12 cellular contexts compared by ENCODE assay signal in genomic region chr6:163001341-163001740, GRCh38.
DNase-seq lines count a peak whose midpoint lies in the region; ATAC-seq, FAIRE-seq and TF ChIP-seq lines count a peak whose summit lies in the region.
"Had no signal": no experiment of that assay in that cellular context is flagged by ENCODE, and none has a peak within 500 bp of the region (broad histone marks: within the 10 kb centered on the region; RNA-seq: fewer than 3 reads in every experiment).

No MANE protein-coding gene starts in this region.

- no peak overlapping the region for H3K4me3 ChIP-seq in effector memory CD4-positive, alpha-beta T cell (ENCODE audit: insufficient read depth, low read depth, low read length, poor library complexity, severe bottlenecking)
- H3K4me3 ChIP-seq: pancreas had no signal

- H3K9me3 Mint-ChIP-seq in activated CD8-positive, alpha-beta T cell treated with anti-CD3 and anti-CD28 coated beads for 36 hours, result peaks cover 5% of the 10 kb centered on the region

- intact Hi-C loops in activated CD8-positive, alpha-beta T cell treated with anti-CD3 and anti-CD28 coated beads for 36 hours (cut with micrococcal nuclease), result no loop called here

- DNase-seq in GM18507 (ENCODE audit: extremely low spot score, insufficient read length, low read depth) (peak; percentile 8), SW 1271 (lab: John Stamatoyannopoulos, UW) (no peak), HUDEP-2 (lab: John Stamatoyannopoulos, UW; ENCODE audit: unreplicated experiment in 76 of 76) (no peak)
- DNase-seq in activated CD8-positive, alpha-beta T cell treated with anti-CD3 and anti-CD28 coated beads for 36 hours, result no peak
- DNase-seq in activated effector memory CD4-positive, alpha-beta T cell treated with Interleukin-2 at 50 U/mL for 16 hours, result no peak
- no peak for DNase-seq in effector memory CD4-positive, alpha-beta T cell
- DNase-seq: effector CD4-positive, alpha-beta T cell; NCI-H1436; pancreas had no signal

- FAIRE-seq in GM18507 (lab: Jason Lieb, UNC), result peak; percentile 57
- FAIRE-seq: H54, pancreas had no signal

- no peak overlapping the region for H3K4me3 Mint-ChIP-seq in activated CD8-positive, alpha-beta T cell treated with anti-CD3 and anti-CD28 coated beads for 36 hours

- H3K27me3 Mint-ChIP-seq in activated CD8-positive, alpha-beta T cell treated with anti-CD3 and anti-CD28 coated beads for 36 hours, result no peaks in the 10 kb centered on the region

- H3K9me3 ChIP-seq in effector memory CD4-positive, alpha-beta T cell (ENCODE audit: control insufficient read depth, low read length), result no peaks in the 10 kb centered on the region
- H3K9me3 ChIP-seq: pancreas had no signal

- no peaks in the 10 kb centered on the region for H3K4me1 ChIP-seq in effector memory CD4-positive, alpha-beta T cell (ENCODE audit: control insufficient read depth, insufficient read depth, low read length, poor library complexity, severe bottlenecking)
- H3K4me1 ChIP-seq: pancreas had no signal

- POLR2A ChIA-PET in activated CD8-positive, alpha-beta T cell treated with anti-CD3 and anti-CD28 coated beads for 36 hours (lab: Charles Lee), result no interaction called here

- H3K27ac ChIP-seq in effector memory CD4-positive, alpha-beta T cell (ENCODE audit: insufficient read depth, low read length, poor library complexity, severe bottlenecking), result no peak overlapping the region
- H3K27ac ChIP-seq: pancreas had no signal

- CTCF ChIA-PET in activated CD8-positive, alpha-beta T cell treated with anti-CD3 and anti-CD28 coated beads for 36 hours (lab: Charles Lee), result no interaction called here

- H3K36me3 Mint-ChIP-seq in activated CD8-positive, alpha-beta T cell treated with anti-CD3 and anti-CD28 coated beads for 36 hours (ENCODE audit: low read depth), result no peaks in the 10 kb centered on the region

- peak; percentile 99 for ATAC-seq in GM21381 (IDR thresholded peaks at IDR 0.05; ENCODE audit: unreplicated experiment)
- peak; percentile 100 for ATAC-seq in HG03095 (IDR thresholded peaks at IDR 0.05; ENCODE audit: unreplicated experiment)
- ATAC-seq in activated CD8-positive, alpha-beta T cell treated with anti-CD3 and anti-CD28 coated beads for 36 hours, result peak; percentile 42
- ATAC-seq: pancreas had no signal

- H3K4me1 Mint-ChIP-seq in activated CD8-positive, alpha-beta T cell treated with anti-CD3 and anti-CD28 coated beads for 36 hours (ENCODE audit: low read depth), result no peaks in the 10 kb centered on the region

- H3K36me3 ChIP-seq in effector memory CD4-positive, alpha-beta T cell (ENCODE audit: control insufficient read depth, insufficient read depth, low read length), result no peaks in the 10 kb centered on the region
- H3K36me3 ChIP-seq: pancreas had no signal

- no peak overlapping the region for H3K27ac Mint-ChIP-seq in activated CD8-positive, alpha-beta T cell treated with anti-CD3 and anti-CD28 coated beads for 36 hours

- no peak for TF ChIP-seq CTCF in activated CD8-positive, alpha-beta T cell treated with anti-CD3 and anti-CD28 coated beads for 36 hours (IDR thresholded peaks at IDR 0.05)

- no peaks in the 10 kb centered on the region for H3K27me3 ChIP-seq in effector memory CD4-positive, alpha-beta T cell (replicated peaks; ENCODE audit: control insufficient read depth, insufficient read depth, low read length, poor library complexity, severe bottlenecking)
- H3K27me3 ChIP-seq: pancreas had no signal

Comparison
In these comparisons a context has a peak if more than half of its experiments do, and no peak if none do; other contexts are left out.
1. ATAC-seq: peak in every context shown above with its lines; median percentile 100 in HG03095; 99 in GM21381; 42 in activated CD8-positive, alpha-beta T cell treated with anti-CD3 and anti-CD28 coated beads for 36 hours.